16 cellular contexts compared by ENCODE assay signal in the genomic region with DNA sequence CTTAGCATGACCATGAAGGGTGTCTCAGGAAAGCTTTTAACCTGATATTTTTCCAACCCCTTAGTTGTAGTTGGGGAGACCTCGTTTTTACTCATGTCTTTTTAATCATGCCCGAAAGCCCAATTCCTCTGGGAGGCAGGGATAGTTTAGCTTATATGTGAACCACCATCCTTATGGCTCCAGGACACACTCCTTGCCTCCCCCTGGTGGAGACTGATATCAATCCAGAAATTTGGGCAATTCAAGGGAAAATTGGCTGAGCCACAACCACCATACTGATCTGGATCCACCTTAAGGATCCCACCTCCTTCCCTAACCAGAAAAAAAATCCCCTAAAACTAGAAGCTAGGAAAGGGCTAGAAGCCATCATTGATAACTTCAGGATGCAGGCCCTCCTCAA. TPM values are rescaled to one million over a fixed set of nuclear protein-coding genes. Genes with fewer than 3 reads are reported as not detected.
A peak's percentile ranks its signal among the peaks of the same experiment; 100 is the strongest.
DNase-seq lines count a peak whose midpoint lies in the region; ATAC-seq and TF ChIP-seq lines count a peak whose summit lies in the region.
"Had no signal": no experiment of that assay in that cellular context is flagged by ENCODE, and none has a peak within 500 bp of the region (broad histone marks: within the 10 kb centered on the region; RNA-seq: fewer than 3 reads in every experiment).

No MANE protein-coding gene starts in this region.

- ATAC-seq in GM18520 (IDR thresholded peaks at IDR 0.05; ENCODE audit: unreplicated experiment) (no peak), Right ventricle myocardium superior (ENCODE audit: poor library complexity) (no peak)

- no peaks in the 10 kb centered on the region for H3K27me3 ChIP-seq in A673 (replicated peaks; ENCODE audit: insufficient read depth, low read depth, low read length, poor library complexity)
- H3K27me3 ChIP-seq in H7 (ENCODE audit: control insufficient read depth, insufficient read depth, low read length): no peaks in the 10 kb centered on the region
- H3K27me3 ChIP-seq in prostate gland (replicated peaks; ENCODE audit: insufficient read depth): peaks cover 2% of the 10 kb centered on the region

- CTCF ChIA-PET in A673 (lab: Charles Lee): interaction anchor here (0.6 kb wide), 1 partner anchor 13 kb away, joined by 3 read pairs; no protein-coding TSS in a partner anchor

- TF ChIP-seq CTCF in A673 (conservative IDR thresholded peaks at IDR 0.05; ENCODE audit: low read depth, low read length) (peak; percentile 63), astrocyte of the spinal cord (IDR thresholded peaks at IDR 0.05; ENCODE audit: low read depth, low read length) (peak; percentile 12), prostate gland (IDR thresholded peaks at IDR 0.05) (no peak)

- H3K4me3 ChIP-seq in A673 (ENCODE audit: low read depth, low read length, poor library complexity, severe bottlenecking) (no peak overlapping the region), H7 (ENCODE audit: insufficient read depth, low read depth, low read length) (no peak overlapping the region), astrocyte of the spinal cord (ENCODE audit: low read depth, low read length) (no peak overlapping the region), prostate gland (no peak overlapping the region)
- H3K4me3 ChIP-seq: SK-N-MC had no signal

- DNase-seq in A673 (ENCODE audit: low spot score) (peak; percentile 35), H7 (peak; percentile 16), astrocyte of the spinal cord (ENCODE audit: low read depth, low spot score) (no peak), hepatic stellate cell (ENCODE audit: low spot score) (peak; percentile 14), prostate gland (ENCODE audit: low spot score) (no peak), Ammon's horn (ENCODE audit: low spot score) (no peak), Right ventricle myocardium superior (no peak)
- DNase-seq: activated CD4-positive, alpha-beta T cell treated with anti-CD3 and anti-CD28 coated beads, Interleukin-2, amount 50 U/mL, for 4 hours; activated T-cell treated with anti-CD3 and anti-CD28 coated beads, Interleukin-2, amount 50 U/mL, for 48 hours; COR-L47; Kasumi-1; mesenchymal stem cell; NCI-H146; stimulated activated CD4-positive, alpha-beta T cell treated with anti-CD3 and anti-CD28 coated beads, Interleukin-4, amount 100 ng/mL, for 4 hours had no signal

- H3K9me3 ChIP-seq in A673 (ENCODE audit: low read depth, low read length, poor library complexity, severe bottlenecking) (no peaks in the 10 kb centered on the region), prostate gland (no peaks in the 10 kb centered on the region)

- no TSS peak for BruUV-seq in A673 (replicated peaks; lab: Mats Ljungman, UMichigan)

- no peaks in the 10 kb centered on the region for H3K4me1 ChIP-seq in A673 (ENCODE audit: insufficient read depth, low read length, poor library complexity, severe bottlenecking)
- H3K4me1 ChIP-seq in prostate gland (replicated peaks): no peaks in the 10 kb centered on the region

- H3K36me3 ChIP-seq in A673 (ENCODE audit: insufficient read depth, low read length, poor library complexity, severe bottlenecking) (no peaks in the 10 kb centered on the region), H7 (replicated peaks; ENCODE audit: control insufficient read depth, insufficient read depth, low read length) (no peaks in the 10 kb centered on the region), prostate gland (no peaks in the 10 kb centered on the region)

- H3K27ac ChIP-seq in A673 (ENCODE audit: low read depth, low read length, poor library complexity, severe bottlenecking) (no peak overlapping the region), prostate gland (no peak overlapping the region)
- H3K27ac ChIP-seq: SK-N-MC had no signal

- 93% methylated on average over 2 of the region's 2 CpGs for WGBS in prostate gland

- intact Hi-C loops in A673 (cut with micrococcal nuclease; ENCODE audit: unreplicated experiment) (no loop called here), prostate gland (cut with DNase I) (no loop called here), Right ventricle myocardium superior (cut with DNase I) (no loop called here)

- in situ Hi-C loops in astrocyte of the spinal cord (cut with HindIII; ENCODE audit: low sequenced_read_pairs): no loop called here

- TF ChIP-seq POLR2A in prostate gland (IDR thresholded peaks at IDR 0.05): no peak

- POLR2A ChIA-PET in A673 (lab: Charles Lee; ENCODE audit: low non-redundant PET): no interaction called here

RNA-seq across cellular contexts. Expression of a gene that starts 13.4 kb away (rescaled TPM):
- total RNA-seq in A673 (2021): 8.8 and 10.4 TPM in 2 replicates
- total RNA-seq in H7 (2014; rRNA removed; shearing (Covaris generic)): 2.1 and 2.5 TPM in 2 replicates
- 1 to 10 TPM in 1 of 2 donors, under 1 TPM in 1; 0.73 to 2.8 TPM for total RNA-seq in prostate gland
- total RNA-seq in Right ventricle myocardium superior: 0.24 TPM

Comparison
In these comparisons a context has a peak if more than half of its experiments do, and no peak if none do; other contexts are left out.
1. DNase-seq: peak in A673 (single experiment), H7 (single experiment) and hepatic stellate cell (single experiment); none in astrocyte of the spinal cord (single experiment), prostate gland (single experiment), Ammon's horn (single experiment) and Right ventricle myocardium superior (single experiment).
2. CTCF ChIP-seq: peak in A673 (single experiment) and astrocyte of the spinal cord (single experiment); none in prostate gland (0 of 4).